8 cellular contexts compared by ENCODE assay signal in genomic region chr6:34223381-34223963, GRCh38. TPM values are rescaled to one million over a fixed set of nuclear protein-coding genes. Genes with fewer than 3 reads are reported as not detected.
DNase-seq lines count a peak whose midpoint lies in the region; ATAC-seq lines count a peak whose summit lies in the region.

No MANE protein-coding gene starts in this region.

- H3K4me1 Mint-ChIP-seq in activated naive CD4-positive, alpha-beta T cell treated with anti-CD3 and anti-CD28 coated beads for 36 hours (ENCODE audit: low read depth), result peaks cover 39% of the 10 kb centered on the region
- peaks cover 6 to 9% of the 10 kb centered on the region in 2 donors for H3K4me1 Mint-ChIP-seq in natural killer cell treated with Interleukin-12 subunit alpha and Interleukin-12 subunit beta and Interleukin-15 and Interleukin-18, amount 100 ng/mL, for 72 hours (ENCODE audit: low read depth in 2 of 2)

- peak in 1 of 2 donors; percentile 0 for ATAC-seq in natural killer cell treated with Interleukin-12 subunit alpha and Interleukin-12 subunit beta and Interleukin-15 and Interleukin-18, amount 100 ng/mL, for 72 hours

- H3K4me3 Mint-ChIP-seq in activated naive CD4-positive, alpha-beta T cell treated with anti-CD3 and anti-CD28 coated beads for 36 hours, result peak overlapping the region; percentile 69
- H3K4me3 Mint-ChIP-seq in natural killer cell treated with Interleukin-12 subunit alpha and Interleukin-12 subunit beta and Interleukin-15 and Interleukin-18, amount 100 ng/mL, for 72 hours, result peak overlapping the region; percentile 7

- DNase-seq in activated naive CD4-positive, alpha-beta T cell treated with anti-CD3 and anti-CD28 coated beads for 36 hours, result no peak
- no peak for DNase-seq in activated naive CD4-positive, alpha-beta T cell (lab: John Stamatoyannopoulos, UW)
- DNase-seq in NCI-H69 (lab: John Stamatoyannopoulos, UW) (peak; percentile 85), OCI-M2 (lab: John Stamatoyannopoulos, UW; ENCODE audit: unreplicated experiment) (no peak)
- no peak for DNase-seq in natural killer cell treated with Interleukin-12 subunit alpha and Interleukin-12 subunit beta and Interleukin-15 and Interleukin-18, amount 100 ng/mL, for 72 hours (ENCODE audit: low spot score)
- DNase-seq in stimulated activated CD4-positive, alpha-beta T cell treated with anti-CD3 and anti-CD28 coated beads, Interleukin-4, amount 100 ng/mL, for 1 hour, result no peak
- no peak for DNase-seq in activated CD8-positive, alpha-beta memory T cell treated with anti-CD3 and anti-CD28 coated beads, Interleukin-2, amount 50 U/mL, for 4 hours

- no peaks in the 10 kb centered on the region for H3K27me3 ChIP-seq in ectodermal cell (ENCODE audit: control insufficient read depth, insufficient read depth, low read length, poor library complexity, severe bottlenecking)

- no peaks in the 10 kb centered on the region for H3K36me3 ChIP-seq in ectodermal cell (ENCODE audit: control insufficient read depth, insufficient read depth, low read length)

- peak overlapping the region; percentile 59 for H3K27ac ChIP-seq in ectodermal cell (ENCODE audit: insufficient read depth, low read depth, low read length, poor library complexity, severe bottlenecking)

- peak overlapping the region; percentile 37 for H3K4me3 ChIP-seq in ectodermal cell (ENCODE audit: insufficient read depth, low read depth, low read length)

- 15% methylated on average over 16 of the region's 16 CpGs for whole genome bisulfite sequencing in ectodermal cell, 2 experiments

- no peaks in the 10 kb centered on the region for H3K9me3 Mint-ChIP-seq in activated naive CD4-positive, alpha-beta T cell treated with anti-CD3 and anti-CD28 coated beads for 36 hours
- H3K9me3 Mint-ChIP-seq in natural killer cell treated with Interleukin-12 subunit alpha and Interleukin-12 subunit beta and Interleukin-15 and Interleukin-18, amount 100 ng/mL, for 72 hours, result no peaks in the 10 kb centered on the region

- no peaks in the 10 kb centered on the region for H3K9me3 ChIP-seq in ectodermal cell (ENCODE audit: control insufficient read depth, low read length)

- intact Hi-C loops in activated naive CD4-positive, alpha-beta T cell treated with anti-CD3 and anti-CD28 coated beads for 36 hours (cut with micrococcal nuclease), result loop anchor here (1.0 to 5.0 kb wide), 2 partner anchors 26 to 534 kb away; partner anchors contain the start of genes SMIM29 and SNRPC

- no peaks in the 10 kb centered on the region for H3K36me3 Mint-ChIP-seq in activated naive CD4-positive, alpha-beta T cell treated with anti-CD3 and anti-CD28 coated beads for 36 hours (ENCODE audit: low read depth)
- no peaks in the 10 kb centered on the region for H3K36me3 Mint-ChIP-seq in natural killer cell treated with Interleukin-12 subunit alpha and Interleukin-12 subunit beta and Interleukin-15 and Interleukin-18, amount 100 ng/mL, for 72 hours

- H3K27me3 Mint-ChIP-seq in activated naive CD4-positive, alpha-beta T cell treated with anti-CD3 and anti-CD28 coated beads for 36 hours (ENCODE audit: low read depth), result no peaks in the 10 kb centered on the region
- H3K27me3 Mint-ChIP-seq in natural killer cell treated with Interleukin-12 subunit alpha and Interleukin-12 subunit beta and Interleukin-15 and Interleukin-18, amount 100 ng/mL, for 72 hours, result peaks cover 0 to 4% of the 10 kb centered on the region in 2 donors

- CTCF ChIA-PET in activated naive CD4-positive, alpha-beta T cell treated with anti-CD3 and anti-CD28 coated beads for 36 hours (lab: Charles Lee), result interaction anchor here (0.9 to 2.0 kb wide), 7 partner anchors 11 to 40 kb away, joined by 3 to 7 read pairs (median 4); partner anchors contain the start of gene SMIM29

- peak overlapping the region; percentile 92 for H3K27ac Mint-ChIP-seq in activated naive CD4-positive, alpha-beta T cell treated with anti-CD3 and anti-CD28 coated beads for 36 hours
- H3K27ac Mint-ChIP-seq in natural killer cell treated with Interleukin-12 subunit alpha and Interleukin-12 subunit beta and Interleukin-15 and Interleukin-18, amount 100 ng/mL, for 72 hours, result peak overlapping the region; percentile 7 to 14

- H3K4me1 ChIP-seq in ectodermal cell (ENCODE audit: control insufficient read depth, insufficient read depth, low read length), result peaks cover 17% of the 10 kb centered on the region

RNA-seq across cellular contexts. Expression of gene HMGA1, which starts 13.2 kb away (rescaled TPM):
- total RNA-seq in activated naive CD4-positive, alpha-beta T cell treated with anti-CD3 and anti-CD28 coated beads for 36 hours, result 100 to 1,000 TPM; 705 to 712 TPM
- 2,104 TPM for polyA plus RNA-seq in ectodermal cell (2013, experiment 1 of 4)
- 1,893 TPM for polyA plus RNA-seq in ectodermal cell (2013, experiment 2 of 4)
- 1,718 TPM for polyA plus RNA-seq in ectodermal cell (2013, experiment 3 of 4)
- 1,821 TPM for polyA plus RNA-seq in ectodermal cell (2013, experiment 4 of 4)
- 100 to 1,000 TPM; 151 to 556 TPM for total RNA-seq in natural killer cell treated with Interleukin-12 subunit alpha and Interleukin-12 subunit beta and Interleukin-15 and Interleukin-18, amount 100 ng/mL, for 72 hours

RNA-seq across cellular contexts. Expression of gene SMIM29, which starts 25.3 kb away (rescaled TPM):
- 10 to 100 TPM; 11.7 to 13.8 TPM for total RNA-seq in activated naive CD4-positive, alpha-beta T cell treated with anti-CD3 and anti-CD28 coated beads for 36 hours
- 9.8 TPM for polyA plus RNA-seq in ectodermal cell (2013, experiment 1 of 4)
- polyA plus RNA-seq in ectodermal cell (2013, experiment 2 of 4), result 6.0 TPM
- polyA plus RNA-seq in ectodermal cell (2013, experiment 3 of 4), result 9.9 TPM
- polyA plus RNA-seq in ectodermal cell (2013, experiment 4 of 4), result 11.2 TPM
- total RNA-seq in natural killer cell treated with Interleukin-12 subunit alpha and Interleukin-12 subunit beta and Interleukin-15 and Interleukin-18, amount 100 ng/mL, for 72 hours, result 10 to 100 TPM; 15.9 to 20.9 TPM
